Comparison of ENCODE assay signal across 8 cellular contexts in genomic region chr1:26889580-26890466, GRCh38. TPM values are rescaled to one million over a fixed set of nuclear protein-coding genes. Genes with fewer than 3 reads are reported as not detected.
A peak's percentile ranks its signal among the peaks of the same experiment; 100 is the strongest.
DNase-seq lines count a peak whose midpoint lies in the region; ATAC-seq and TF ChIP-seq lines count a peak whose summit lies in the region.

GPN2 (minus strand) TSS chr1:26890283; CDS start chr1:26890096, 187 bp downstream.

- H3K27me3 ChIP-seq in ACC112 (ENCODE audit: insufficient read depth, low read length): no peaks in the 10 kb centered on the region
- no peaks in the 10 kb centered on the region for H3K27me3 ChIP-seq in kidney epithelial cell (ENCODE audit: control insufficient read depth, insufficient read depth, low read length)

- H3K36me3 ChIP-seq in ACC112 (ENCODE audit: insufficient read depth, low read length) (peaks cover 14% of the 10 kb centered on the region; the same call in 1 of the 2 replicates), kidney epithelial cell (ENCODE audit: control insufficient read depth, insufficient read depth, low read length) (peaks cover 3% of the 10 kb centered on the region)

- peaks cover 9% of the 10 kb centered on the region for H3K4me1 ChIP-seq in ACC112 (ENCODE audit: control insufficient read depth, insufficient read depth, low read length, unreplicated experiment)

- no peak for TF ChIP-seq CTCF in kidney epithelial cell (IDR thresholded peaks at IDR 0.05; ENCODE audit: insufficient read depth, low read length, poor library complexity, severe bottlenecking)

- DNase-seq in NCI-H2227 treated with DMSO at 0.1 percent for 48 hours (lab: John Stamatoyannopoulos, UW): peak; percentile 77
- peak; percentile 54 to 65 for DNase-seq in activated CD4-positive, alpha-beta T cell treated with anti-CD3 and anti-CD28 coated beads for 24 hours (ENCODE audit: low read depth in 2 of 2)
- DNase-seq in cerebellum (ENCODE audit: low spot score): peak; percentile 93
- DNase-seq in kidney epithelial cell (ENCODE audit: low read depth): peak; percentile 28
- DNase-seq in stimulated activated CD4-positive, alpha-beta T cell treated with anti-CD3 and anti-CD28 coated beads, Interleukin-15, amount 100 ng/mL, for 48 hours (ENCODE audit: low read depth in 2 of 2): peak; percentile 60 to 67

- peak within 1 kb of the TSS; percentile 69 for H3K27ac ChIP-seq in ACC112 (ENCODE audit: low read depth, low read length)

- H2AFZ ChIP-seq in ACC112 (ENCODE audit: low read length, unreplicated experiment): peak within 1 kb of the TSS; percentile 72

- H3K4me3 ChIP-seq in ACC112 (ENCODE audit: low read depth, low read length): peak within 1 kb of the TSS; percentile 94
- H3K4me3 ChIP-seq in kidney epithelial cell (ENCODE audit: low read depth, low read length): peak within 1 kb of the TSS; percentile 71

- ATAC-seq in GM18858 (IDR thresholded peaks at IDR 0.05; ENCODE audit: unreplicated experiment) (peak; percentile 65), HG03095 (IDR thresholded peaks at IDR 0.05; ENCODE audit: unreplicated experiment) (peak; percentile 72)

- H3K79me2 ChIP-seq in ACC112 (ENCODE audit: control insufficient read depth, insufficient read depth, low read length, unreplicated experiment): peaks cover 20% of the 10 kb centered on the region

RNA-seq across cellular contexts. Expression of gene GPN2, which starts in this region (rescaled TPM):
- 14.4 TPM for total RNA-seq in cerebellum
- 9.5 and 11.0 TPM in 2 replicates for total RNA-seq in kidney epithelial cell

Comparison
In these comparisons a context has a peak if more than half of its experiments do, and no peak if none do; other contexts are left out.
1. Peak in every context shown above with its lines: DNase-seq, ATAC-seq, H3K4me3 ChIP-seq and H3K27ac ChIP-seq.
2. DNase-seq: peak in every context shown above with its lines; median percentile 93 in cerebellum; 77 in NCI-H2227 treated with DMSO at 0.1 percent for 48 hours; 64 in stimulated activated CD4-positive, alpha-beta T cell treated with anti-CD3 and anti-CD28 coated beads, Interleukin-15, amount 100 ng/mL, for 48 hours; 60 in activated CD4-positive, alpha-beta T cell treated with anti-CD3 and anti-CD28 coated beads for 24 hours; 28 in kidney epithelial cell.